In the genomic region with DNA sequence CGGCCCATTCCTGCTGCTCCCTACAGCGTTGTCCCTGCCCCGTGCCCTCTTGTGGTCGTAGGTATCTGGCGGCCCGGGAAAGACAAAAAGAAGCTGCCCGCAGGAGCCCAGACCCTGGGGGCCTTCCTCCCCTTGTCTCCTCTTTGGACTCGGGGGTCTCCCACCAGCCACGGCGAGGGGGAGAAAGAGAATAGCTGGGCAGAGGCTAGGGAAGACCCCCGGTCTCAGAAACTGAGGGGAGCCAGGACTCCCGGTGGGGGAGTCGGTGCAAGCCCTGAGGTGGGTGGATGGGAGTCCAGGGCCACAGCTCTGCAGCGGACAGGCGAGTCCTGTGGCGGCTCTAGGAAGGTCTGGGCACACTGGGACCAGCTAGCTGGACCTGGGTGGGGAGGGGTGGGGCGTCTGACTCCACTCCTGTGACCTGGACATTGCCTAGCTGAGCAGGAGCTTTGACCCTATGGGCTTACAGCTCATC, we compare ENCODE assay signal across 8 cellular contexts. TPM values are rescaled to one million over a fixed set of nuclear protein-coding genes. Genes with fewer than 3 reads are reported as not detected.
DNase-seq lines count a peak whose midpoint lies in the region; ATAC-seq and TF ChIP-seq lines count a peak whose summit lies in the region.

No MANE protein-coding gene starts in this region.

- H3K4me3 Mint-ChIP-seq in natural killer cell: peak overlapping the region; percentile 87

- H3K4me3 ChIP-seq in BLaER1: peak overlapping the region; percentile 79
- H3K4me3 ChIP-seq in MM.1S (ENCODE audit: low read length): peak overlapping the region; percentile 75
- H3K4me3 ChIP-seq in effector memory CD4-positive, alpha-beta T cell (ENCODE audit: insufficient read depth, low read depth, low read length, poor library complexity, severe bottlenecking): peak overlapping the region; percentile 73
- peak overlapping the region in 1 of 2 donors; percentile 32 for H3K4me3 ChIP-seq in foreskin fibroblast (ENCODE audit: low read depth in 1 of 2, low read length in 2 of 2)

- H2AFZ ChIP-seq in MM.1S (ENCODE audit: low read length): peak overlapping the region; percentile 100

- TF ChIP-seq CTCF in MM.1S (IDR thresholded peaks at IDR 0.05; ENCODE audit: low read length): no peak
- no peak for TF ChIP-seq CTCF in natural killer cell (IDR thresholded peaks at IDR 0.05)
- TF ChIP-seq CTCF in foreskin fibroblast (IDR thresholded peaks at IDR 0.05; ENCODE audit: low read depth, low read length): no peak

- peaks cover 48% of the 10 kb centered on the region for H3K4me1 ChIP-seq in BLaER1
- no peaks in the 10 kb centered on the region for H3K4me1 ChIP-seq in MM.1S (ENCODE audit: low read length)
- H3K4me1 ChIP-seq in effector memory CD4-positive, alpha-beta T cell (ENCODE audit: control insufficient read depth, insufficient read depth, low read length, poor library complexity, severe bottlenecking): peaks cover 4% of the 10 kb centered on the region

- H3K27ac ChIP-seq in BLaER1: peak overlapping the region; percentile 100
- H3K27ac ChIP-seq in MM.1S (ENCODE audit: low read length): no peak overlapping the region
- H3K27ac ChIP-seq in effector memory CD4-positive, alpha-beta T cell (ENCODE audit: insufficient read depth, low read length, poor library complexity, severe bottlenecking): peak overlapping the region; percentile 93

- H3K9me3 ChIP-seq in BLaER1 (no peaks in the 10 kb centered on the region), MM.1S (replicated peaks; ENCODE audit: insufficient read depth, low read length) (no peaks in the 10 kb centered on the region)
- H3K9me3 ChIP-seq in effector memory CD4-positive, alpha-beta T cell (ENCODE audit: control insufficient read depth, low read length): no peaks in the 10 kb centered on the region

- peak overlapping the region; percentile 83 to 95 for H3K27ac Mint-ChIP-seq in natural killer cell

- H3K9me3 Mint-ChIP-seq in natural killer cell: no peaks in the 10 kb centered on the region

- H3K9ac ChIP-seq in BLaER1 (peak overlapping the region; percentile 98), MM.1S (ENCODE audit: low read length) (peak overlapping the region; percentile 66)

- no peak for ATAC-seq in natural killer cell
- ATAC-seq in HG03159 (IDR thresholded peaks at IDR 0.05; ENCODE audit: unreplicated experiment): no peak

- H3K79me2 ChIP-seq in MM.1S (ENCODE audit: low read length): no peaks in the 10 kb centered on the region

- peak overlapping the region; percentile 97 for H3K4me2 ChIP-seq in BLaER1
- peak overlapping the region; percentile 99 for H3K4me2 ChIP-seq in MM.1S (ENCODE audit: low read depth, low read length)

- H3K36me3 Mint-ChIP-seq in natural killer cell: no peaks in the 10 kb centered on the region

- H3K36me3 ChIP-seq in BLaER1 (peaks cover 5% of the 10 kb centered on the region; the same call in 1 of the 2 replicates), MM.1S (replicated peaks; ENCODE audit: insufficient read depth, low read length) (no peaks in the 10 kb centered on the region)
- no peaks in the 10 kb centered on the region for H3K36me3 ChIP-seq in effector memory CD4-positive, alpha-beta T cell (ENCODE audit: control insufficient read depth, insufficient read depth, low read length)

- H3K4me1 Mint-ChIP-seq in natural killer cell: peaks cover 12 to 13% of the 10 kb centered on the region in 2 donors

- H3K9me2 ChIP-seq in MM.1S (replicated peaks; ENCODE audit: insufficient read depth, low read length): no peaks in the 10 kb centered on the region

- H4K20me1 ChIP-seq in BLaER1: no peaks in the 10 kb centered on the region
- H4K20me1 ChIP-seq in MM.1S (ENCODE audit: insufficient read depth, low read length): no peaks in the 10 kb centered on the region

- H3K27me3 ChIP-seq in BLaER1 (no peaks in the 10 kb centered on the region), MM.1S (replicated peaks; ENCODE audit: insufficient read depth, low read length) (no peaks in the 10 kb centered on the region)
- no peaks in the 10 kb centered on the region for H3K27me3 ChIP-seq in effector memory CD4-positive, alpha-beta T cell (replicated peaks; ENCODE audit: control insufficient read depth, insufficient read depth, low read length, poor library complexity, severe bottlenecking)

- no peaks in the 10 kb centered on the region for H3F3A ChIP-seq in MM.1S (ENCODE audit: insufficient read depth, low read length)

- DNase-seq in MM.1S (no peak), natural killer cell (no peak), foreskin fibroblast (no peak), C1 segment of cervical spinal cord (lab: John Stamatoyannopoulos, UW) (no peak), T-helper 9 cell (no peak)
- DNase-seq in effector memory CD4-positive, alpha-beta T cell: no peak

- intact Hi-C loops in natural killer cell (cut with micrococcal nuclease): no loop called here

- no peaks in the 10 kb centered on the region for H3K27me3 Mint-ChIP-seq in natural killer cell (ENCODE audit: low read depth in 2 of 2)

RNA-seq across cellular contexts. Expression of a gene that starts 1.3 kb away (rescaled TPM):
- total RNA-seq in natural killer cell: under 1 TPM; 0.19 to 0.30 (median 0.27) TPM
